Comparison of ENCODE assay signal across 19 cellular contexts in genomic region chr3:112171144-112171543, GRCh38. TPM values are rescaled to one million over a fixed set of nuclear protein-coding genes. Genes with fewer than 3 reads are reported as not detected.
DNase-seq lines count a peak whose midpoint lies in the region; ATAC-seq, FAIRE-seq and TF ChIP-seq lines count a peak whose summit lies in the region.
"Had no signal": no experiment of that assay in that cellular context is flagged by ENCODE, and none has a peak within 500 bp of the region (broad histone marks: within the 10 kb centered on the region; RNA-seq: fewer than 3 reads in every experiment).

No MANE protein-coding gene starts in this region.

- H3K4me3 ChIP-seq in GM12878 (no peak overlapping the region), mucosa of descending colon (no peak overlapping the region)
- H3K4me3 ChIP-seq: BLaER1 treated with 17β-estradiol and CSF1 and Interleukin-3, amounts not matched to agents 10 nM and 100 nM had no signal

- no peak overlapping the region for H3K4me2 ChIP-seq in GM12878 (ENCODE audit: control insufficient read depth, insufficient read depth)
- H3K4me2 ChIP-seq: BLaER1 treated with 17β-estradiol and CSF1 and Interleukin-3, amounts not matched to agents 10 nM and 100 nM had no signal

- no peak for TF ChIP-seq RAD21 in GM12878 (IDR thresholded peaks at IDR 0.05; ENCODE audit: insufficient read depth, low read depth, low read length)

- 69% methylated on average over 3 of the region's 3 CpGs for WGBS in GM12878 (ENCODE audit: insufficient coverage, insufficient replicate concordance, low lambda C conversion rate, missing lambda C conversion rate)

- H3K4me1 ChIP-seq in GM12878 (ENCODE audit: control insufficient read depth, insufficient read depth, low read length) = no peaks in the 10 kb centered on the region
- H3K4me1 ChIP-seq in mucosa of descending colon (ENCODE audit: low read depth) = no peaks in the 10 kb centered on the region
- H3K4me1 ChIP-seq: BLaER1 treated with 17β-estradiol and CSF1 and Interleukin-3, amounts not matched to agents 10 nM and 100 nM; Caco-2 had no signal

- H3K9me3 ChIP-seq in GM12878 (replicated peaks; ENCODE audit: control insufficient read depth, insufficient read depth, low read length) = no peaks in the 10 kb centered on the region; the same call in 2 of the 3 replicates
- no peaks in the 10 kb centered on the region for H3K9me3 ChIP-seq in mucosa of descending colon
- H3K9me3 ChIP-seq: Caco-2 had no signal

- H3K9ac ChIP-seq in GM12878 (ENCODE audit: control insufficient read depth, insufficient read depth, low read length) = no peak overlapping the region
- H3K9ac ChIP-seq: BLaER1 treated with 17β-estradiol and CSF1 and Interleukin-3, amounts not matched to agents 10 nM and 100 nM had no signal

- no peaks in the 10 kb centered on the region for H3K79me2 ChIP-seq in GM12878 (ENCODE audit: control insufficient read depth, insufficient read depth, low read length)

- TF ChIP-seq POLR2A in GM12878 (IDR thresholded peaks at IDR 0.05; ENCODE audit: low read depth, low read length) = no peak

- no TSS peak for BruUV-seq in GM12878 (replicated peaks; lab: Mats Ljungman, UMichigan)

- TF ChIP-seq CTCF in GM12878 (IDR thresholded peaks at IDR 0.05 in 2 of 3, conservative IDR thresholded peaks at IDR 0.05 in 1 of 3; ENCODE audit: control insufficient read depth in 2 of 3, extremely low read depth in 1 of 3, insufficient read depth in 1 of 3, low read depth in 3 of 3, low read length in 3 of 3) (no peak), mucosa of descending colon (IDR thresholded peaks at IDR 0.05) (no peak)

- POLR2A ChIA-PET in GM12878 (lab: Charles Lee) = no interaction called here

- RAD21 ChIA-PET in GM12878 (lab: Charles Lee; ENCODE audit: unreplicated experiment) = no interaction called here

- TF ChIP-seq EP300 in GM12878 (IDR thresholded peaks at IDR 0.05; ENCODE audit: borderline replicate concordance in 1 of 2, control insufficient read depth in 1 of 2, low read depth in 2 of 2, low read length in 2 of 2) = no peak

- SMC1A ChIA-PET in GM12878 (lab: Charles Lee; ENCODE audit: uncharacterized antibody, unreplicated experiment) = interaction anchor here (0.7 kb wide), 1 partner anchor 26 kb away, joined by 4 read pairs; no protein-coding TSS in a partner anchor

- no peak overlapping the region for H3K27ac ChIP-seq in GM12878 (ENCODE audit: control insufficient read depth, insufficient read depth)
- H3K27ac ChIP-seq: BLaER1 treated with 17β-estradiol and CSF1 and Interleukin-3, amounts not matched to agents 10 nM and 100 nM; C4-2B had no signal

- in situ Hi-C loops in GM12878 (cut with MboI) = no loop called here

- FAIRE-seq in GM18507 (lab: Jason Lieb, UNC) (peak; percentile 47), GM12878 (lab: Jason Lieb, UNC) (no peak)
- FAIRE-seq: A204.1, D721Med, G401.6 had no signal

- H4K20me1 ChIP-seq in GM12878 (ENCODE audit: control insufficient read depth, insufficient read depth) = no peaks in the 10 kb centered on the region
- H4K20me1 ChIP-seq: BLaER1 treated with 17β-estradiol and CSF1 and Interleukin-3, amounts not matched to agents 10 nM and 100 nM had no signal

- CTCF ChIA-PET in GM12878 (lab: Yijun Ruan, JAX) = interaction anchor here (1.0 kb wide), 1 partner anchor 60 kb away, joined by 3 read pairs; no protein-coding TSS in a partner anchor

- H2AFZ ChIP-seq in GM12878 (ENCODE audit: control insufficient read depth, low read depth, low read length) = no peak overlapping the region

- H3K27me3 ChIP-seq in GM12878 (replicated peaks in 1 of 2; ENCODE audit: control insufficient read depth in 2 of 2, insufficient read depth in 2 of 2, low read length in 1 of 2) = no peaks in the 10 kb centered on the region
- H3K27me3 ChIP-seq: BLaER1 treated with 17β-estradiol and CSF1 and Interleukin-3, amounts not matched to agents 10 nM and 100 nM had no signal

- DNase-seq in GM18507 (ENCODE audit: extremely low spot score, insufficient read length, low read depth) = no peak
- no peak for DNase-seq in GM12878 (ENCODE audit: low read depth, low spot score)
- no peak for DNase-seq in mucosa of descending colon
- no peak for DNase-seq in iPS-NIHi7 (ENCODE audit: extremely low spot score)
- DNase-seq in mucosa of gallbladder (ENCODE audit: low spot score) = no peak
- DNase-seq: 8988T; AML-193; Caco-2; Calu3; CD4-positive, alpha-beta T cell; CD8-positive, alpha-beta T cell; DMS79 treated with DMSO at 0.1 percent for 48 hours; GF-D8 had no signal

- no peaks in the 10 kb centered on the region for H3K36me3 ChIP-seq in GM12878 (ENCODE audit: control insufficient read depth in 2 of 2, insufficient read depth in 2 of 2, low read length in 1 of 2)
- no peaks in the 10 kb centered on the region for H3K36me3 ChIP-seq in mucosa of descending colon (ENCODE audit: low read depth)
- H3K36me3 ChIP-seq: BLaER1 treated with 17β-estradiol and CSF1 and Interleukin-3, amounts not matched to agents 10 nM and 100 nM had no signal

- ATAC-seq in GM12878 (peak; percentile 48; the same call in 2 of the 3 replicates), mucosa of descending colon (no peak)
- ATAC-seq: CD8-positive, alpha-beta T cell had no signal

- intact Hi-C loops in GM12878 (cut with micrococcal nuclease; ENCODE audit: unreplicated experiment) = no loop called here
- intact Hi-C loops in mucosa of descending colon (cut with DNase I, micrococcal nuclease) = no loop called here

TF ChIP-seq in GM12878, 131 proteins besides CTCF, POLR2A, EP300 and RAD21:
- peak; percentile 55; the same call in 1 of the 3 replicates for TF ChIP-seq POU2F2 (IDR thresholded peaks at IDR 0.05; ENCODE audit: borderline replicate concordance, low read depth, low read length)
- TF ChIP-seq RUNX3 (IDR thresholded peaks at IDR 0.05; ENCODE audit: low read length) = peak; percentile 20; the same call in 1 of the 2 replicates
- TF ChIP-seq IKZF1 (conservative IDR thresholded peaks at IDR 0.05) = no peak
- TF ChIP-seq, protein P1, sequence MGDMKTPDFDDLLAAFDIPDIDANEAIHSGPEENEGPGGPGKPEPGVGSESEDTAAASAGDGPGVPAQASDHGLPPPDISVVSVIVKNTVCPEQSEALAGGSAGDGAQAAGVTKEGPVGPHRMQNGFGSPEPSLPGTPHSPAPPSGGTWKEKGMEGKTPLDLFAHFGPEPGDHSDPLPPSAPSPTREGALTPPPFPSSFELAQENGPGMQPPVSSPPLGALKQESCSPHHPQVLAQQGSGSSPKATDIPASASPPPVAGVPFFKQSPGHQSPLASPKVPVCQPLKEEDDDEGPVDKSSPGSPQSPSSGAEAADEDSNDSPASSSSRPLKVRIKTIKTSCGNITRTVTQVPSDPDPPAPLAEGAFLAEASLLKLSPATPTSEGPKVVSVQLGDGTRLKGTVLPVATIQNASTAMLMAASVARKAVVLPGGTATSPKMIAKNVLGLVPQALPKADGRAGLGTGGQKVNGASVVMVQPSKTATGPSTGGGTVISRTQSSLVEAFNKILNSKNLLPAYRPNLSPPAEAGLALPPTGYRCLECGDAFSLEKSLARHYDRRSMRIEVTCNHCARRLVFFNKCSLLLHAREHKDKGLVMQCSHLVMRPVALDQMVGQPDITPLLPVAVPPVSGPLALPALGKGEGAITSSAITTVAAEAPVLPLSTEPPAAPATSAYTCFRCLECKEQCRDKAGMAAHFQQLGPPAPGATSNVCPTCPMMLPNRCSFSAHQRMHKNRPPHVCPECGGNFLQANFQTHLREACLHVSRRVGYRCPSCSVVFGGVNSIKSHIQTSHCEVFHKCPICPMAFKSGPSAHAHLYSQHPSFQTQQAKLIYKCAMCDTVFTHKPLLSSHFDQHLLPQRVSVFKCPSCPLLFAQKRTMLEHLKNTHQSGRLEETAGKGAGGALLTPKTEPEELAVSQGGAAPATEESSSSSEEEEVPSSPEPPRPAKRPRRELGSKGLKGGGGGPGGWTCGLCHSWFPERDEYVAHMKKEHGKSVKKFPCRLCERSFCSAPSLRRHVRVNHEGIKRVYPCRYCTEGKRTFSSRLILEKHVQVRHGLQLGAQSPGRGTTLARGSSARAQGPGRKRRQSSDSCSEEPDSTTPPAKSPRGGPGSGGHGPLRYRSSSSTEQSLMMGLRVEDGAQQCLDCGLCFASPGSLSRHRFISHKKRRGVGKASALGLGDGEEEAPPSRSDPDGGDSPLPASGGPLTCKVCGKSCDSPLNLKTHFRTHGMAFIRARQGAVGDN (IDR thresholded peaks at IDR 0.05) = no peak
- TF ChIP-seq, protein P2, sequence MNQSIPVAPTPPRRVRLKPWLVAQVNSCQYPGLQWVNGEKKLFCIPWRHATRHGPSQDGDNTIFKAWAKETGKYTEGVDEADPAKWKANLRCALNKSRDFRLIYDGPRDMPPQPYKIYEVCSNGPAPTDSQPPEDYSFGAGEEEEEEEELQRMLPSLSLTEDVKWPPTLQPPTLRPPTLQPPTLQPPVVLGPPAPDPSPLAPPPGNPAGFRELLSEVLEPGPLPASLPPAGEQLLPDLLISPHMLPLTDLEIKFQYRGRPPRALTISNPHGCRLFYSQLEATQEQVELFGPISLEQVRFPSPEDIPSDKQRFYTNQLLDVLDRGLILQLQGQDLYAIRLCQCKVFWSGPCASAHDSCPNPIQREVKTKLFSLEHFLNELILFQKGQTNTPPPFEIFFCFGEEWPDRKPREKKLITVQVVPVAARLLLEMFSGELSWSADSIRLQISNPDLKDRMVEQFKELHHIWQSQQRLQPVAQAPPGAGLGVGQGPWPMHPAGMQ (IDR thresholded peaks at IDR 0.05; ENCODE audit: borderline replicate concordance) = no peak

RNA-seq across cellular contexts. Expression of gene GCSAM, which starts 38.1 kb away (rescaled TPM):
- 169 and 182 TPM in 2 replicates for total RNA-seq in GM12878 (2013; cell fraction: nucleolus; rRNA removed)
- total RNA-seq in GM12878 (2014; rRNA removed) = 88.3 and 106 TPM in 2 replicates
- total RNA-seq in GM12878 (2014; rRNA removed; fragmentation: Illumina TruSeq; extraction: Trizol) = 101 and 110 TPM in 2 replicates
- 81.5 and 100 TPM in 2 replicates for total RNA-seq in GM12878 (2021)
- polyA plus RNA-seq in GM12878 (2011; ENCODE audit: low read depth) = 153 TPM
- 407 and 443 TPM in 2 replicates for polyA plus RNA-seq in GM12878 (2011; rRNA removed)
- 232 and 305 TPM in 2 replicates for polyA plus RNA-seq in GM12878 (2011; cell fraction: cytosol; rRNA removed)
- polyA plus RNA-seq in GM12878 (2011; cell fraction: nucleus; rRNA removed) = 125 and 223 TPM in 2 replicates
- 108 and 227 TPM in 2 replicates for polyA plus RNA-seq in GM12878 (2012)
- 204 and 282 TPM in 2 replicates for polyA plus RNA-seq in GM12878 (2014; fragmentation: Illumina TruSeq; extraction: Trizol)
- 100 to 1,000 TPM; 127 to 168 TPM for polyA plus RNA-seq in GM12878 (2014; fragmentation: Nextera tagmentation; extraction: Ambion mirVana)
- 99.5 and 114 TPM in 2 replicates for polyA plus RNA-seq in GM12878 (2014; rRNA removed)
- polyA plus RNA-seq in GM12878 (2016; fragmentation: Nextera tagmentation; extraction: Ambion mirVana) = 10 to 100 TPM; 85.4 to 89.0 TPM
- 212 and 219 TPM in 2 replicates for polyA minus RNA-seq in GM12878 (2011; rRNA and poly(A)+ RNA removed)
- 54.7 and 59.2 TPM in 2 replicates for polyA minus RNA-seq in GM12878 (2011; cell fraction: cytosol; rRNA and poly(A)+ RNA removed)
- polyA minus RNA-seq in GM12878 (2011; cell fraction: nucleus; rRNA and poly(A)+ RNA removed) = 48.6 and 51.3 TPM in 2 replicates
- under 1 TPM in 2 of 3 donors, not detected in 1; 0.36 to 0.41 TPM for total RNA-seq in mucosa of descending colon
- 0.37 TPM for total RNA-seq in mucosa of gallbladder
- total RNA-seq: Caco-2, Calu3 had no signal
- polyA plus RNA-seq: BJ had no signal

Comparison
In these comparisons a context has a peak if more than half of its experiments do, and no peak if none do; other contexts are left out.
1. RNA of gene GCSAM, which starts 38.1 kb away (total RNA-seq): 81.5 to 182 TPM in GM12878; 0.37 TPM in mucosa of gallbladder (single experiment) and 0.36 to 0.41 TPM in mucosa of descending colon; every median in the first group is over 10 times any median in the second.